Comparison of ENCODE assay signal across 8 cellular contexts in genomic region chr17:80832888-80833583, GRCh38.
DNase-seq lines count a peak whose midpoint lies in the region; ATAC-seq and TF ChIP-seq lines count a peak whose summit lies in the region.

No MANE protein-coding gene starts in this region.

- ATAC-seq in SK-N-SH treated with all-trans-retinoic acid at 6 μM for 48 hours (peak; percentile 97), thoracic aorta (ENCODE audit: insufficient number of reproducible peaks, low FRiP score, low read depth) (peak; percentile 89)

- H3K36me3 ChIP-seq in cardiac muscle cell = no peaks in the 10 kb centered on the region
- H3K36me3 ChIP-seq in ovary = no peaks in the 10 kb centered on the region
- H3K36me3 ChIP-seq in thoracic aorta = no peaks in the 10 kb centered on the region

- H3K9me3 ChIP-seq in cardiac muscle cell (ENCODE audit: low read depth) (no peaks in the 10 kb centered on the region), ovary (no peaks in the 10 kb centered on the region), thoracic aorta (no peaks in the 10 kb centered on the region)

- TF ChIP-seq CTCF in cardiac muscle cell (IDR thresholded peaks at IDR 0.05; ENCODE audit: low read depth, low read length) = no peak
- no peak for TF ChIP-seq CTCF in ovary (IDR thresholded peaks at IDR 0.05)
- TF ChIP-seq CTCF in thoracic aorta (IDR thresholded peaks at IDR 0.05) = no peak

- H3K27ac ChIP-seq in cardiac muscle cell = peak overlapping the region; percentile 75
- H3K27ac ChIP-seq in ovary = peak overlapping the region; percentile 46 to 85
- H3K27ac ChIP-seq in thoracic aorta = peak overlapping the region; percentile 77 to 88

- H3K27me3 ChIP-seq in cardiac muscle cell = no peaks in the 10 kb centered on the region
- no peaks in the 10 kb centered on the region for H3K27me3 ChIP-seq in ovary
- H3K27me3 ChIP-seq in thoracic aorta (replicated peaks; ENCODE audit: insufficient read depth) = no peaks in the 10 kb centered on the region

- H3K4me1 ChIP-seq in cardiac muscle cell (ENCODE audit: low read depth) (peaks cover 5% of the 10 kb centered on the region), ovary (ENCODE audit: insufficient read depth) (peaks cover 5% of the 10 kb centered on the region), thoracic aorta (ENCODE audit: control insufficient read depth in 1 of 2, low read depth in 2 of 2) (peaks cover 3 to 15% of the 10 kb centered on the region in 2 donors)

- POLR2A ChIA-PET in HEK293T (lab: Yijun Ruan, JAX) = interaction anchor here (0.6 to 1.8 kb wide), 10 partner anchors 10 to 378 kb away, joined by 3 to 9 read pairs (median 4); partner anchors contain the start of gene NPTX1

- peak; percentile 63 for TF ChIP-seq POLR2A in ovary (IDR thresholded peaks at IDR 0.05)

- intact Hi-C loops in ovary (cut with DNase I) = loop anchor here in 1 of 4 donors (10.0 kb wide), 1 partner anchor 58 kb away; no protein-coding TSS in a partner anchor

- DNase-seq in GM04503 (ENCODE audit: low read depth) = peak; percentile 93
- peak; percentile 89 for DNase-seq in HEK293T (ENCODE audit: extremely low spot score)
- peak; percentile 86 for DNase-seq in NAMALWA (ENCODE audit: low spot score)
- peak; percentile 78 for DNase-seq in activated naive CD8-positive, alpha-beta T cell treated with anti-CD3 and anti-CD28 coated beads, Interleukin-2, amount 50 U/mL, for 16 hours (ENCODE audit: low read depth, low spot score)
- peak; percentile 91 to 98 for DNase-seq in cardiac muscle cell (ENCODE audit: low read depth in 1 of 2, low spot score in 1 of 2)
- DNase-seq in ovary = peak; percentile 85 to 92 (median 86)
- peak; percentile 85 for DNase-seq in thoracic aorta (ENCODE audit: low spot score)

- TF ChIP-seq EP300 in ovary (IDR thresholded peaks at IDR 0.05) = peak; percentile 59

- CTCF ChIA-PET in HEK293T (lab: Yijun Ruan, JAX) = interaction anchor here (0.6 to 1.5 kb wide), 3 partner anchors 52 to 489 kb away, joined by 3 to 7 read pairs (median 3); no protein-coding TSS in a partner anchor

- WGBS in ovary, 3 donors = 1% methylated on average over 25 of the region's 25 CpGs

- H3K4me3 ChIP-seq in cardiac muscle cell (no peak overlapping the region), ovary (peak overlapping the region; percentile 48), thoracic aorta (peak overlapping the region; percentile 80)

TF ChIP-seq in HEK293T, 16 proteins besides CTCF, POLR2A, EP300 and RAD21:
- TF ChIP-seq L3MBTL2 (conservative IDR thresholded peaks at IDR 0.05) (0 out of 2 replicates have a peak, but pooled peaks have one; percentile 57), HDGF (IDR thresholded peaks at IDR 0.05; ENCODE audit: borderline replicate concordance) (0 out of 2 replicates have a peak, but pooled peaks have one; percentile 50), CTBP1 (IDR thresholded peaks at IDR 0.05; ENCODE audit: borderline replicate concordance) (no peak)

TF ChIP-seq in SK-N-SH treated with all-trans-retinoic acid at 6 μM for 48 hours, 23 proteins besides CTCF, POLR2A, EP300 and RAD21:
- TF ChIP-seq PATZ1 (CRISPR knock-in tag; IDR thresholded peaks at IDR 0.05; ENCODE audit: borderline replicate concordance) (peak; percentile 72; the same call in 1 of the 2 replicates), BACH2 (CRISPR knock-in tag; IDR thresholded peaks at IDR 0.05; ENCODE audit: borderline replicate concordance) (peak; percentile 80; the same call in 1 of the 2 replicates), TCF4 (CRISPR knock-in tag; IDR thresholded peaks at IDR 0.05; ENCODE audit: borderline replicate concordance) (0 out of 2 replicates have a peak, but pooled peaks have one; percentile 44), CSDC2 (CRISPR knock-in tag; IDR thresholded peaks at IDR 0.05) (no peak), ZC3H10 (CRISPR knock-in tag; IDR thresholded peaks at IDR 0.05) (no peak), ISL1 (CRISPR knock-in tag; IDR thresholded peaks at IDR 0.05) (0 out of 2 replicates have a peak, but pooled peaks have one; percentile 6)
- TF ChIP-seq, protein P1, sequence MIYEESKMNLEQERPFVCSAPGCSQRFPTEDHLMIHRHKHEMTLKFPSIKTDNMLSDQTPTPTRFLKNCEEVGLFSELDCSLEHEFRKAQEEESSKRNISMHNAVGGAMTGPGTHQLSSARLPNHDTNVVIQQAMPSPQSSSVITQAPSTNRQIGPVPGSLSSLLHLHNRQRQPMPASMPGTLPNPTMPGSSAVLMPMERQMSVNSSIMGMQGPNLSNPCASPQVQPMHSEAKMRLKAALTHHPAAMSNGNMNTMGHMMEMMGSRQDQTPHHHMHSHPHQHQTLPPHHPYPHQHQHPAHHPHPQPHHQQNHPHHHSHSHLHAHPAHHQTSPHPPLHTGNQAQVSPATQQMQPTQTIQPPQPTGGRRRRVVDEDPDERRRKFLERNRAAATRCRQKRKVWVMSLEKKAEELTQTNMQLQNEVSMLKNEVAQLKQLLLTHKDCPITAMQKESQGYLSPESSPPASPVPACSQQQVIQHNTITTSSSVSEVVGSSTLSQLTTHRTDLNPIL (CRISPR knock-in tag; IDR thresholded peaks at IDR 0.05; ENCODE audit: low read depth) = no peak
